ENCODE assay signal across 13 cellular contexts in genomic region chr11:101516546-101516945, GRCh38.
"Had no signal": no experiment of that assay in that cellular context is flagged by ENCODE, and none has a peak within 500 bp of the region (broad histone marks: within the 10 kb centered on the region; RNA-seq: fewer than 3 reads in every experiment).

No MANE protein-coding gene starts in this region.

- H3K27ac Mint-ChIP-seq: activated B cell treated with CpG ODN at 0.5 μM for 24 hours; activated CD8-positive, alpha-beta T cell treated with anti-CD3 and anti-CD28 coated beads for 36 hours; naive B cell had no signal

- DNase-seq: activated B cell treated with CpG ODN at 0.5 μM for 24 hours; activated CD4-positive, alpha-beta T cell treated with anti-CD3 and anti-CD28 coated beads for 48 hours; activated CD8-positive, alpha-beta T cell treated with anti-CD3 and anti-CD28 coated beads for 36 hours; activated effector memory CD4-positive, alpha-beta T cell treated with Interleukin-2 at 50 U/mL for 16 hours; activated naive CD4-positive, alpha-beta T cell treated with anti-CD3 and anti-CD28 coated beads, Interleukin-2, amount 50 U/mL, for 16 hours; activated T-cell treated with anti-CD3 and anti-CD28 coated beads, Interleukin-2, amount 50 U/mL, for 4 hours; gastrocnemius medialis; left cardiac atrium; naive B cell; stomach; testis; upper lobe of right lung had no signal

- H3K36me3 ChIP-seq: gastrocnemius medialis, neutrophil, stomach, upper lobe of right lung had no signal

- H3K27me3 Mint-ChIP-seq: activated CD8-positive, alpha-beta T cell treated with anti-CD3 and anti-CD28 coated beads for 36 hours had no signal

- H3K27me3 ChIP-seq: gastrocnemius medialis, neutrophil, stomach, testis, upper lobe of right lung had no signal

- H3K9me3 ChIP-seq: gastrocnemius medialis, neutrophil, testis, upper lobe of right lung had no signal

- H3K4me1 ChIP-seq: gastrocnemius medialis, stomach, testis, upper lobe of right lung had no signal

- H3K9me3 Mint-ChIP-seq: activated CD8-positive, alpha-beta T cell treated with anti-CD3 and anti-CD28 coated beads for 36 hours had no signal

- H3K4me3 ChIP-seq: gastrocnemius medialis, stomach, testis, upper lobe of right lung had no signal

- ATAC-seq: activated CD8-positive, alpha-beta T cell treated with anti-CD3 and anti-CD28 coated beads for 36 hours; activated T-cell treated with anti-CD3 and anti-CD28 coated beads, Interleukin-2, amount 50 U/mL, for 4 hours; gastrocnemius medialis; left cardiac atrium; upper lobe of right lung had no signal

- H3K4me1 Mint-ChIP-seq: activated B cell treated with CpG ODN at 0.5 μM for 24 hours, naive B cell had no signal

- H3K27ac ChIP-seq: gastrocnemius medialis, neutrophil, stomach, testis, upper lobe of right lung had no signal

- H3K4me3 Mint-ChIP-seq: activated B cell treated with CpG ODN at 0.5 μM for 24 hours; activated CD8-positive, alpha-beta T cell treated with anti-CD3 and anti-CD28 coated beads for 36 hours; activated T-cell treated with anti-CD3 and anti-CD28 coated beads, Interleukin-2, amount 50 U/mL, for 4 hours; naive B cell had no signal
